Comparison of ENCODE assay signal across 9 cellular contexts in genomic region chr18:11553098-11553940, GRCh38. TPM values are rescaled to one million over a fixed set of nuclear protein-coding genes. Genes with fewer than 3 reads are reported as not detected.
DNase-seq lines count a peak whose midpoint lies in the region; ATAC-seq and TF ChIP-seq lines count a peak whose summit lies in the region.
"Had no signal": no experiment of that assay in that cellular context is flagged by ENCODE, and none has a peak within 500 bp of the region (broad histone marks: within the 10 kb centered on the region; RNA-seq: fewer than 3 reads in every experiment).

No MANE protein-coding gene starts in this region.

- H3K4me1 ChIP-seq in prostate gland (replicated peaks), result no peaks in the 10 kb centered on the region

- no peak overlapping the region for H3K27ac Mint-ChIP-seq in activated T-helper 2 cell treated with anti-CD3 and anti-CD28 coated beads, Interferon-gamma antibody, Interleukin-2, Interleukin-4, amounts not matched to agents 10 μg/mL and 5 μg/mL and 100 μg/mL, durations not matched to agents 14 hours and 24 hours and 36 hours
- H3K27ac Mint-ChIP-seq in glutamatergic neuron (ENCODE audit: unreplicated experiment), result no peak overlapping the region

- DNase-seq in AG09319 (ENCODE audit: extremely low read depth, low read depth) (peak; percentile 18), NCI-H460 (ENCODE audit: extremely low read depth, low read depth) (peak; percentile 36), glutamatergic neuron (peak; percentile 33), prostate gland (ENCODE audit: low spot score) (peak; percentile 17), UCSD-AML1 (lab: John Stamatoyannopoulos, UW; ENCODE audit: unreplicated experiment) (no peak)
- peak; percentile 13 for DNase-seq in activated T-helper 2 cell treated with anti-CD3 and anti-CD28 coated beads, Interferon-gamma antibody, Interleukin-2, Interleukin-4, amounts not matched to agents 10 μg/mL and 5 μg/mL and 100 μg/mL, durations not matched to agents 14 hours and 24 hours and 36 hours (ENCODE audit: low spot score)

- peak; percentile 60 for ATAC-seq in HG03280 (IDR thresholded peaks at IDR 0.05; ENCODE audit: unreplicated experiment)

- intact Hi-C loops in activated T-helper 2 cell treated with anti-CD3 and anti-CD28 coated beads, Interferon-gamma antibody, Interleukin-2, Interleukin-4, amounts not matched to agents 10 μg/mL and 5 μg/mL and 100 μg/mL, durations not matched to agents 14 hours and 24 hours and 36 hours (cut with micrococcal nuclease), result loop anchor here (10.0 kb wide), 1 partner anchor 239 kb away; no protein-coding TSS in a partner anchor
- intact Hi-C loops in prostate gland (cut with DNase I), result loop anchor here (10.0 kb wide), 2 partner anchors 239 to 989 kb away; no protein-coding TSS in a partner anchor

- H3K4me3 Mint-ChIP-seq in activated T-helper 2 cell treated with anti-CD3 and anti-CD28 coated beads, Interferon-gamma antibody, Interleukin-2, Interleukin-4, amounts not matched to agents 10 μg/mL and 5 μg/mL and 100 μg/mL, durations not matched to agents 14 hours and 24 hours and 36 hours (ENCODE audit: low read depth), result no peak overlapping the region
- no peak overlapping the region for H3K4me3 Mint-ChIP-seq in glutamatergic neuron (ENCODE audit: unreplicated experiment)

- H3K4me3 ChIP-seq in prostate gland, result no peak overlapping the region

- no peaks in the 10 kb centered on the region for H3K27me3 ChIP-seq in prostate gland (replicated peaks; ENCODE audit: insufficient read depth)

- no peaks in the 10 kb centered on the region for H3K4me1 Mint-ChIP-seq in activated T-helper 2 cell treated with anti-CD3 and anti-CD28 coated beads, Interferon-gamma antibody, Interleukin-2, Interleukin-4, amounts not matched to agents 10 μg/mL and 5 μg/mL and 100 μg/mL, durations not matched to agents 14 hours and 24 hours and 36 hours (ENCODE audit: low read depth)
- H3K4me1 Mint-ChIP-seq in glutamatergic neuron (ENCODE audit: low read depth, unreplicated experiment), result no peaks in the 10 kb centered on the region

- WGBS in prostate gland, result 29% methylated on average over 8 of the region's 8 CpGs

- H3K36me3 Mint-ChIP-seq in activated T-helper 2 cell treated with anti-CD3 and anti-CD28 coated beads, Interferon-gamma antibody, Interleukin-2, Interleukin-4, amounts not matched to agents 10 μg/mL and 5 μg/mL and 100 μg/mL, durations not matched to agents 14 hours and 24 hours and 36 hours (ENCODE audit: low read depth), result no peaks in the 10 kb centered on the region
- H3K36me3 Mint-ChIP-seq in glutamatergic neuron (ENCODE audit: unreplicated experiment), result no peaks in the 10 kb centered on the region

- H3K36me3 ChIP-seq in prostate gland, result no peaks in the 10 kb centered on the region

- no peak for TF ChIP-seq POLR2A in prostate gland (IDR thresholded peaks at IDR 0.05)

- no peaks in the 10 kb centered on the region for H3K9me3 ChIP-seq in prostate gland

- peak; percentile 98 for TF ChIP-seq CTCF in AG09319 (IDR thresholded peaks at IDR 0.05; ENCODE audit: low read depth, low read length)
- TF ChIP-seq CTCF in GM12873 (IDR thresholded peaks at IDR 0.05; ENCODE audit: insufficient read depth, low read depth, low read length, missing control alignments), result peak; percentile 94
- TF ChIP-seq CTCF in glutamatergic neuron (IDR thresholded peaks at IDR 0.05; ENCODE audit: partially characterized antibody, unreplicated experiment), result peak; percentile 93
- TF ChIP-seq CTCF in prostate gland (IDR thresholded peaks at IDR 0.05), result peak; percentile 56 to 76 (median 64)

- no peak overlapping the region for H3K27ac ChIP-seq in prostate gland

- H3K27me3 Mint-ChIP-seq in activated T-helper 2 cell treated with anti-CD3 and anti-CD28 coated beads, Interferon-gamma antibody, Interleukin-2, Interleukin-4, amounts not matched to agents 10 μg/mL and 5 μg/mL and 100 μg/mL, durations not matched to agents 14 hours and 24 hours and 36 hours (ENCODE audit: low read depth), result peaks cover 4% of the 10 kb centered on the region
- H3K27me3 Mint-ChIP-seq in glutamatergic neuron (ENCODE audit: unreplicated experiment), result no peaks in the 10 kb centered on the region

- no peaks in the 10 kb centered on the region for H3K9me3 Mint-ChIP-seq in activated T-helper 2 cell treated with anti-CD3 and anti-CD28 coated beads, Interferon-gamma antibody, Interleukin-2, Interleukin-4, amounts not matched to agents 10 μg/mL and 5 μg/mL and 100 μg/mL, durations not matched to agents 14 hours and 24 hours and 36 hours
- no peaks in the 10 kb centered on the region for H3K9me3 Mint-ChIP-seq in glutamatergic neuron (ENCODE audit: unreplicated experiment)

RNA-seq across cellular contexts. Expression of gene SLC35G4, which starts 56.1 kb away (rescaled TPM):
- total RNA-seq in NCI-H460 (2014; rRNA removed; shearing (Covaris generic)), result not detected in 2 replicates
- polyA plus RNA-seq in NCI-H460 (2014; cell fraction: nucleus; rRNA removed), result not detected in 2 replicates
- not detected in 2 replicates for total RNA-seq in activated T-helper 2 cell treated with anti-CD3 and anti-CD28 coated beads, Interferon-gamma antibody, Interleukin-2, Interleukin-4, amounts not matched to agents 10 μg/mL and 5 μg/mL and 100 μg/mL, durations not matched to agents 14 hours and 24 hours and 36 hours
- total RNA-seq in glutamatergic neuron (ENCODE audit: unreplicated experiment) (not detected), prostate gland (not detected)
- total RNA-seq: lower leg skin had no signal
